Comparison of ENCODE assay signal across 8 cellular contexts in genomic region chr9:134396258-134396742, GRCh38.
DNase-seq lines count a peak whose midpoint lies in the region; ATAC-seq and TF ChIP-seq lines count a peak whose summit lies in the region.

No MANE protein-coding gene starts in this region.

- H3K36me3 Mint-ChIP-seq in T-helper 17 cell (ENCODE audit: low read depth): no peaks in the 10 kb centered on the region
- no peaks in the 10 kb centered on the region for H3K36me3 Mint-ChIP-seq in stimulated activated memory B cell treated with anti-CD40 and anti-IgM and Interleukin-4, amounts not matched to agents 10 μg/mL and 1 μg/mL and 100 μg/mL, for 72 hours

- H3K4me1 Mint-ChIP-seq in T-helper 17 cell: peaks cover 31% of the 10 kb centered on the region
- peaks cover 59% of the 10 kb centered on the region for H3K4me1 Mint-ChIP-seq in stimulated activated memory B cell treated with anti-CD40 and anti-IgM and Interleukin-4, amounts not matched to agents 10 μg/mL and 1 μg/mL and 100 μg/mL, for 72 hours

- no peak overlapping the region for H2AFZ ChIP-seq in trophoblast cell (ENCODE audit: insufficient read depth, low read length, poor library complexity)

- H3K14ac ChIP-seq in trophoblast cell (ENCODE audit: low read length): no peak overlapping the region

- H4K8ac ChIP-seq in trophoblast cell (ENCODE audit: low read depth, low read length): no peak overlapping the region

- H2AK5ac ChIP-seq in trophoblast cell (ENCODE audit: low read length): no peak overlapping the region

- DNase-seq in GM20000 (ENCODE audit: low spot score) (peak; percentile 70), T-helper 17 cell (peak in 2 of 3 donors; percentile 35 to 42), erythroblast (lab: John Stamatoyannopoulos, UW) (no peak), trophoblast cell (no peak), amygdala (lab: John Stamatoyannopoulos, UW) (no peak)

- no peak overlapping the region for H3K9ac ChIP-seq in duodenal mucosa (ENCODE audit: low read depth in 1 of 2, low read length in 2 of 2)
- H3K9ac ChIP-seq in trophoblast cell (ENCODE audit: low read length): no peak overlapping the region

- H3K4me1 ChIP-seq in duodenal mucosa (ENCODE audit: control insufficient read depth in 1 of 2, insufficient read depth in 2 of 2, low read length in 2 of 2) (peaks cover 24 to 43% of the 10 kb centered on the region in 2 donors), trophoblast cell (ENCODE audit: control insufficient read depth in 1 of 2, insufficient read depth in 2 of 2, low read length in 2 of 2) (no peaks in the 10 kb centered on the region)

- no CpG with 5 or more reads among the region's 18 CpGs for WGBS in trophoblast cell (ENCODE audit: extremely low coverage, insufficient coverage, insufficient read length)

- TF ChIP-seq POLR2A in erythroblast (IDR thresholded peaks at IDR 0.05; ENCODE audit: low read length): no peak

- H3K4me3 Mint-ChIP-seq in T-helper 17 cell: peak overlapping the region; percentile 91
- H3K4me3 Mint-ChIP-seq in stimulated activated memory B cell treated with anti-CD40 and anti-IgM and Interleukin-4, amounts not matched to agents 10 μg/mL and 1 μg/mL and 100 μg/mL, for 72 hours: peak overlapping the region; percentile 74

- H3K36me3 ChIP-seq in duodenal mucosa (ENCODE audit: control insufficient read depth in 1 of 2, insufficient read depth in 2 of 2, low read length in 2 of 2): peaks cover 0 to 6% of the 10 kb centered on the region in 2 donors
- no peaks in the 10 kb centered on the region for H3K36me3 ChIP-seq in trophoblast cell (ENCODE audit: control insufficient read depth in 1 of 2, insufficient read depth in 2 of 2, low read length in 2 of 2)

- H3K4me3 ChIP-seq in duodenal mucosa (ENCODE audit: low read depth in 1 of 2, low read length in 2 of 2) (peak overlapping the region; percentile 1 to 43), trophoblast cell (ENCODE audit: low read depth, low read length) (no peak overlapping the region)

- no peaks in the 10 kb centered on the region for H3K79me1 ChIP-seq in trophoblast cell (ENCODE audit: low read length)

- TF ChIP-seq CTCF in GM20000 (IDR thresholded peaks at IDR 0.05; ENCODE audit: extremely low read depth, missing control alignments): no peak

- H4K91ac ChIP-seq in trophoblast cell (ENCODE audit: low read depth, low read length): no peak overlapping the region

- H2BK12ac ChIP-seq in trophoblast cell (ENCODE audit: low read length): no peak overlapping the region

- H3K9me3 Mint-ChIP-seq in stimulated activated memory B cell treated with anti-CD40 and anti-IgM and Interleukin-4, amounts not matched to agents 10 μg/mL and 1 μg/mL and 100 μg/mL, for 72 hours: peaks cover 8% of the 10 kb centered on the region

- no peak overlapping the region for H3K18ac ChIP-seq in trophoblast cell (ENCODE audit: low read length)

- H3K23ac ChIP-seq in trophoblast cell (ENCODE audit: low read length): no peak overlapping the region

- H3K27ac ChIP-seq in duodenal mucosa (ENCODE audit: low read depth, low read length) (no peak overlapping the region), trophoblast cell (ENCODE audit: low read depth, low read length) (no peak overlapping the region)

- H3K27me3 Mint-ChIP-seq in T-helper 17 cell: no peaks in the 10 kb centered on the region
- H3K27me3 Mint-ChIP-seq in stimulated activated memory B cell treated with anti-CD40 and anti-IgM and Interleukin-4, amounts not matched to agents 10 μg/mL and 1 μg/mL and 100 μg/mL, for 72 hours: no peaks in the 10 kb centered on the region

- no peak overlapping the region for H4K12ac ChIP-seq in trophoblast cell (ENCODE audit: low read depth, low read length)

- no peak overlapping the region for H3K4me2 ChIP-seq in trophoblast cell (ENCODE audit: low read length)

- H2BK5ac ChIP-seq in trophoblast cell (ENCODE audit: low read depth, low read length, poor library complexity): no peak overlapping the region

- ATAC-seq in T-helper 17 cell: no peak
- peak; percentile 49 for ATAC-seq in stimulated activated memory B cell treated with anti-CD40 and anti-IgM and Interleukin-4, amounts not matched to agents 10 μg/mL and 1 μg/mL and 100 μg/mL, for 72 hours
- no peak for ATAC-seq in HG03039 (IDR thresholded peaks at IDR 0.05; ENCODE audit: unreplicated experiment)

- H3K27me3 ChIP-seq in duodenal mucosa (ENCODE audit: control insufficient read depth in 1 of 2, insufficient read depth in 2 of 2, low read length in 2 of 2) (no peaks in the 10 kb centered on the region), trophoblast cell (ENCODE audit: insufficient read depth, low read length) (no peaks in the 10 kb centered on the region)

- H2BK120ac ChIP-seq in trophoblast cell (ENCODE audit: insufficient read depth, low read length, poor library complexity): no peak overlapping the region

- H3K4ac ChIP-seq in trophoblast cell (ENCODE audit: low read depth, low read length): no peak overlapping the region

- H3K9me3 ChIP-seq in T-helper 17 cell (ENCODE audit: control insufficient read depth, low read length, poor library complexity, severe bottlenecking) (no peaks in the 10 kb centered on the region), duodenal mucosa (ENCODE audit: control insufficient read depth in 1 of 2, low read length in 2 of 2) (peaks cover 7 to 8% of the 10 kb centered on the region in 2 donors), trophoblast cell (ENCODE audit: insufficient read depth, low read depth, low read length) (peaks cover 2% of the 10 kb centered on the region)

- peaks cover 7% of the 10 kb centered on the region for H3K79me2 ChIP-seq in trophoblast cell (ENCODE audit: control insufficient read depth, insufficient read depth, low read length, poor library complexity)

- H3K27ac Mint-ChIP-seq in T-helper 17 cell: peak overlapping the region; percentile 94
- peak overlapping the region; percentile 74 for H3K27ac Mint-ChIP-seq in stimulated activated memory B cell treated with anti-CD40 and anti-IgM and Interleukin-4, amounts not matched to agents 10 μg/mL and 1 μg/mL and 100 μg/mL, for 72 hours

Comparison
In these comparisons a context has a peak if more than half of its experiments do, and no peak if none do; other contexts are left out.
1. DNase-seq: peak in GM20000 (single experiment) and T-helper 17 cell (2 of 3); none in erythroblast (0 of 2), trophoblast cell (0 of 2) and amygdala (0 of 56).